In the genomic region with DNA sequence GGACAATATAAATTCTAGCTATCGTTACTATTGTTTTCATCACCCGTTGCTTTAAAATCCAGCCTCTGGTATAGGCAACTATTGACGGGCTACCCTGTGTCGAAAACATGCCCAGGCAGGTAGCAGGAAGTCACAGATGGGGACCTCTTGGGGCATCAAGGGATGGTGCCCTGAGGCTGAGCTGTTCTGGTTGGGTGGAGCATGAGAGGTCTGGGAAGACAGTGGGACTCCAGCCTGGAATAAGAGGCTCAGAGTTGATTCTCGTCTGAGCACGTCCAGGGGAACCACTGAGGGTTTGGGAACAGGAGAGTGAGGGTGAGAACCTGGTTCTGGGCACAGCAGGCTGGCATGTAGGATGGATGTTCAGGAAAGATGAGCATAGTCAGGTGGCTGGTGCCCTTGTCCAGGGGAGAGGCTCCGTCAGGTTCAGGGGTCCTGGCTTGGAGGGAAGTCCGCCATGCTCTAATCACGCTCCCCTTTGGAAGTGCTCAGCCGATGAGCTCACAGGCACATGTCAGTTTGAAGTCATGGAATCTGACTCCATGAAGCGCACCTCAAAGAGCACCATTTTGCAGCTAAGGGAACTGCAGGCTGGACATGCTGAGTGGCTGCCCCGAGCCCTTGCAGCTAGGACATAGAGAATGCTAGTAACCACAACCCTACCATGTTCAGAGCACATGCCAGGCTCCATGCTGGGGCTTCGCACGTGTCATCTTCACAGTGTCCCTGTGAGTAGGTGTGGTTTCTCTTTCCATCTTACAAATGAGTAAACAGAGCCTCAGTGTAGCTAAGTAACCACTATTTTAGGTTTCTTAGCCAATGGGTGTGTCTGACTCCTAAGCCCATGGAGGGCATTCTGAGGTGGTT, we compare ENCODE assay signal across 1 cellular context.
TF ChIP-seq lines count a peak whose summit lies in the region.

No MANE protein-coding gene starts in this region.

TF ChIP-seq in H1, 55 proteins besides CTCF, POLR2A, EP300 and RAD21 (continued from another document):
- TF ChIP-seq MAX (IDR thresholded peaks at IDR 0.05): no peak
